In the genomic region with DNA sequence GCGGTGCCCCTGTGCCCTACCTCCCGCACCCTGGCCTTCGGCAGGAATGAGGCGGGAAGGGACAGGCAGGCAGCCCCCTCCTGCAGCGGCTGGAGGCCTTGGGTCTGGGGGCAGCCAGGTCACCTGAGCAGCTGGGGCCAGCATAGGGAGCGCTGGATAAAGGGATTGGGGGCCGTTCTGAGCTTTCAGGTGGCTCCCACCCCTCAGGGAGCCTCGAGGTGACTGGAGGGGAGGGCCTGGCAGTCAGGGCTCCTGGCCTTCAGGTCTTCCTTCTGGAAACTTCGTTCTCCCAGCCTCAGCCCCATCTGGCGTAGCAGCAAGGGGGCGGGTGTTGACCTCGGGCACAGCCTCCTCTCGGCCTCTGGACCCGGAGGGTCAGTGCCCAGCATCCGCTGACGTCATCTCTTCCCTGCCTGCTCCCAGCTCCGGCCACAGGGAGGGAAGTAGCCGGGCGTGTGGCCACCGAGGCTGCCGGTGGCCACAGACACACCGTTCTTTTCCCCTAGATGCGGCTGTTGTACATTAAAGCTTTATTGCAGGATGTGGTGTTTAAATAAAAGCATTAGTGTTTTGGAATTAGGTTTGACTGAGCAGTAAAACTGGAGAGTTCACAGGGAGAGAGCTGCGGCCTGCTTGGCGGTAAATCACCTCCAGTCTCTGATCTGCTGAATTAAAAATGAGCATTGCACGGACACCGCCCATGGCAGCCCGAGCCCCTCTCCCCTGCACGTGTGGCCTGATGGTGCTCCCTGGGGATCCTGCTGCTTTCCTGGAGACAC, we compare ENCODE assay signal across 2 cellular contexts.
TF ChIP-seq lines count a peak whose summit lies in the region.

No MANE protein-coding gene starts in this region.

TF ChIP-seq in SK-N-SH, 30 proteins besides CTCF, POLR2A, EP300 and RAD21 (continued from another document):
- TF ChIP-seq CHD2 (IDR thresholded peaks at IDR 0.05; ENCODE audit: low read length, partially characterized antibody) (no peak), FOSL2 (IDR thresholded peaks at IDR 0.05; ENCODE audit: borderline replicate concordance, low read depth) (no peak), POLR2AphosphoS5 (IDR thresholded peaks at IDR 0.05; ENCODE audit: low read depth, low read length) (no peak), RXRA (IDR thresholded peaks at IDR 0.05; ENCODE audit: borderline replicate concordance, low read depth) (no peak), ELF1 (IDR thresholded peaks at IDR 0.05) (no peak), TAF1 (IDR thresholded peaks at IDR 0.05; ENCODE audit: borderline replicate concordance, low read depth, low read length) (no peak), MXI1 (IDR thresholded peaks at IDR 0.05; ENCODE audit: low read depth, low read length) (no peak), NRF1 (IDR thresholded peaks at IDR 0.05; ENCODE audit: low read depth, low read length) (no peak), MEF2A (IDR thresholded peaks at IDR 0.05; ENCODE audit: borderline replicate concordance, low read depth) (no peak), RFX5 (IDR thresholded peaks at IDR 0.05; ENCODE audit: low read length) (no peak), SMC3 (IDR thresholded peaks at IDR 0.05; ENCODE audit: low read depth, low read length) (no peak)
- TF ChIP-seq, protein P1, sequence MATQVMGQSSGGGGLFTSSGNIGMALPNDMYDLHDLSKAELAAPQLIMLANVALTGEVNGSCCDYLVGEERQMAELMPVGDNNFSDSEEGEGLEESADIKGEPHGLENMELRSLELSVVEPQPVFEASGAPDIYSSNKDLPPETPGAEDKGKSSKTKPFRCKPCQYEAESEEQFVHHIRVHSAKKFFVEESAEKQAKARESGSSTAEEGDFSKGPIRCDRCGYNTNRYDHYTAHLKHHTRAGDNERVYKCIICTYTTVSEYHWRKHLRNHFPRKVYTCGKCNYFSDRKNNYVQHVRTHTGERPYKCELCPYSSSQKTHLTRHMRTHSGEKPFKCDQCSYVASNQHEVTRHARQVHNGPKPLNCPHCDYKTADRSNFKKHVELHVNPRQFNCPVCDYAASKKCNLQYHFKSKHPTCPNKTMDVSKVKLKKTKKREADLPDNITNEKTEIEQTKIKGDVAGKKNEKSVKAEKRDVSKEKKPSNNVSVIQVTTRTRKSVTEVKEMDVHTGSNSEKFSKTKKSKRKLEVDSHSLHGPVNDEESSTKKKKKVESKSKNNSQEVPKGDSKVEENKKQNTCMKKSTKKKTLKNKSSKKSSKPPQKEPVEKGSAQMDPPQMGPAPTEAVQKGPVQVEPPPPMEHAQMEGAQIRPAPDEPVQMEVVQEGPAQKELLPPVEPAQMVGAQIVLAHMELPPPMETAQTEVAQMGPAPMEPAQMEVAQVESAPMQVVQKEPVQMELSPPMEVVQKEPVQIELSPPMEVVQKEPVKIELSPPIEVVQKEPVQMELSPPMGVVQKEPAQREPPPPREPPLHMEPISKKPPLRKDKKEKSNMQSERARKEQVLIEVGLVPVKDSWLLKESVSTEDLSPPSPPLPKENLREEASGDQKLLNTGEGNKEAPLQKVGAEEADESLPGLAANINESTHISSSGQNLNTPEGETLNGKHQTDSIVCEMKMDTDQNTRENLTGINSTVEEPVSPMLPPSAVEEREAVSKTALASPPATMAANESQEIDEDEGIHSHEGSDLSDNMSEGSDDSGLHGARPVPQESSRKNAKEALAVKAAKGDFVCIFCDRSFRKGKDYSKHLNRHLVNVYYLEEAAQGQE (IDR thresholded peaks at IDR 0.05; ENCODE audit: low read depth, low read length): no peak
- TF ChIP-seq, protein P2, sequence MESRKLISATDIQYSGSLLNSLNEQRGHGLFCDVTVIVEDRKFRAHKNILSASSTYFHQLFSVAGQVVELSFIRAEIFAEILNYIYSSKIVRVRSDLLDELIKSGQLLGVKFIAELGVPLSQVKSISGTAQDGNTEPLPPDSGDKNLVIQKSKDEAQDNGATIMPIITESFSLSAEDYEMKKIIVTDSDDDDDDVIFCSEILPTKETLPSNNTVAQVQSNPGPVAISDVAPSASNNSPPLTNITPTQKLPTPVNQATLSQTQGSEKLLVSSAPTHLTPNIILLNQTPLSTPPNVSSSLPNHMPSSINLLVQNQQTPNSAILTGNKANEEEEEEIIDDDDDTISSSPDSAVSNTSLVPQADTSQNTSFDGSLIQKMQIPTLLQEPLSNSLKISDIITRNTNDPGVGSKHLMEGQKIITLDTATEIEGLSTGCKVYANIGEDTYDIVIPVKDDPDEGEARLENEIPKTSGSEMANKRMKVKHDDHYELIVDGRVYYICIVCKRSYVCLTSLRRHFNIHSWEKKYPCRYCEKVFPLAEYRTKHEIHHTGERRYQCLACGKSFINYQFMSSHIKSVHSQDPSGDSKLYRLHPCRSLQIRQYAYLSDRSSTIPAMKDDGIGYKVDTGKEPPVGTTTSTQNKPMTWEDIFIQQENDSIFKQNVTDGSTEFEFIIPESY (IDR thresholded peaks at IDR 0.05; ENCODE audit: borderline replicate concordance, low read depth): no peak
- TF ChIP-seq, protein P3, sequence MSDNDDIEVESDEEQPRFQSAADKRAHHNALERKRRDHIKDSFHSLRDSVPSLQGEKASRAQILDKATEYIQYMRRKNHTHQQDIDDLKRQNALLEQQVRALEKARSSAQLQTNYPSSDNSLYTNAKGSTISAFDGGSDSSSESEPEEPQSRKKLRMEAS (IDR thresholded peaks at IDR 0.05; ENCODE audit: low read depth): no peak
- TF ChIP-seq, protein P4, sequence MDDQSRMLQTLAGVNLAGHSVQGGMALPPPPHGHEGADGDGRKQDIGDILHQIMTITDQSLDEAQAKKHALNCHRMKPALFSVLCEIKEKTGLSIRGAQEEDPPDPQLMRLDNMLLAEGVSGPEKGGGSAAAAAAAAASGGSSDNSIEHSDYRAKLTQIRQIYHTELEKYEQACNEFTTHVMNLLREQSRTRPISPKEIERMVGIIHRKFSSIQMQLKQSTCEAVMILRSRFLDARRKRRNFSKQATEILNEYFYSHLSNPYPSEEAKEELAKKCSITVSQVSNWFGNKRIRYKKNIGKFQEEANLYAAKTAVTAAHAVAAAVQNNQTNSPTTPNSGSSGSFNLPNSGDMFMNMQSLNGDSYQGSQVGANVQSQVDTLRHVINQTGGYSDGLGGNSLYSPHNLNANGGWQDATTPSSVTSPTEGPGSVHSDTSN (IDR thresholded peaks at IDR 0.05): no peak

TF ChIP-seq in SK-N-SH treated with all-trans-retinoic acid at 6 μM for 48 hours, 23 proteins besides CTCF, POLR2A, EP300 and RAD21 (continued from another document):
- TF ChIP-seq OSR1 (CRISPR knock-in tag; IDR thresholded peaks at IDR 0.05): no peak
- no peak for TF ChIP-seq ZNF565 (CRISPR knock-in tag; conservative IDR thresholded peaks at IDR 0.05; ENCODE audit: low read depth)
- TF ChIP-seq, protein P5, sequence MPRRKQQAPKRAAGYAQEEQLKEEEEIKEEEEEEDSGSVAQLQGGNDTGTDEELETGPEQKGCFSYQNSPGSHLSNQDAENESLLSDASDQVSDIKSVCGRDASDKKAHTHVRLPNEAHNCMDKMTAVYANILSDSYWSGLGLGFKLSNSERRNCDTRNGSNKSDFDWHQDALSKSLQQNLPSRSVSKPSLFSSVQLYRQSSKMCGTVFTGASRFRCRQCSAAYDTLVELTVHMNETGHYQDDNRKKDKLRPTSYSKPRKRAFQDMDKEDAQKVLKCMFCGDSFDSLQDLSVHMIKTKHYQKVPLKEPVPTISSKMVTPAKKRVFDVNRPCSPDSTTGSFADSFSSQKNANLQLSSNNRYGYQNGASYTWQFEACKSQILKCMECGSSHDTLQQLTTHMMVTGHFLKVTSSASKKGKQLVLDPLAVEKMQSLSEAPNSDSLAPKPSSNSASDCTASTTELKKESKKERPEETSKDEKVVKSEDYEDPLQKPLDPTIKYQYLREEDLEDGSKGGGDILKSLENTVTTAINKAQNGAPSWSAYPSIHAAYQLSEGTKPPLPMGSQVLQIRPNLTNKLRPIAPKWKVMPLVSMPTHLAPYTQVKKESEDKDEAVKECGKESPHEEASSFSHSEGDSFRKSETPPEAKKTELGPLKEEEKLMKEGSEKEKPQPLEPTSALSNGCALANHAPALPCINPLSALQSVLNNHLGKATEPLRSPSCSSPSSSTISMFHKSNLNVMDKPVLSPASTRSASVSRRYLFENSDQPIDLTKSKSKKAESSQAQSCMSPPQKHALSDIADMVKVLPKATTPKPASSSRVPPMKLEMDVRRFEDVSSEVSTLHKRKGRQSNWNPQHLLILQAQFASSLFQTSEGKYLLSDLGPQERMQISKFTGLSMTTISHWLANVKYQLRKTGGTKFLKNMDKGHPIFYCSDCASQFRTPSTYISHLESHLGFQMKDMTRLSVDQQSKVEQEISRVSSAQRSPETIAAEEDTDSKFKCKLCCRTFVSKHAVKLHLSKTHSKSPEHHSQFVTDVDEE (CRISPR knock-in tag; IDR thresholded peaks at IDR 0.05): no peak
- no peak for TF ChIP-seq TOX (CRISPR knock-in tag; IDR thresholded peaks at IDR 0.05; ENCODE audit: borderline replicate concordance)
TF ChIP-seq in SK-N-SH treated with all-trans-retinoic acid at 6 μM for 48 hours: peak in this region for 0.
